25 cellular contexts compared by ENCODE assay signal in genomic region chr4:183842134-183842838, GRCh38.
"Had no signal": no experiment of that assay in that cellular context is flagged by ENCODE, and none has a peak within 500 bp of the region (broad histone marks: within the 10 kb centered on the region; RNA-seq: fewer than 3 reads in every experiment).

No MANE protein-coding gene starts in this region.

- H3K4me1 ChIP-seq: foreskin keratinocyte, lower lobe of right lung, psoas muscle, thyroid gland, vagina had no signal

- H3K4me3 ChIP-seq: gastroesophageal sphincter, heart left ventricle, lower lobe of right lung, ovary, psoas muscle, skin epidermis, spleen, thyroid gland, vagina had no signal

- H3K9me3 ChIP-seq: lower lobe of right lung, ovary, psoas muscle, thyroid gland, vagina had no signal

- DNase-seq: effector CD8-positive, alpha-beta T cell; endodermal cell; foreskin keratinocyte; heart left ventricle; hippocampal formation; left cardiac atrium; left ventricle myocardium superior; lower lobe of right lung; natural killer cell; occipital lobe; ovary; posterior cingulate gyrus; psoas muscle; right cardiac atrium; spleen; stimulated activated CD4-positive, alpha-beta T cell treated with anti-CD3 and anti-CD28 coated beads, Interleukin-4, amount 100 ng/mL, for 4 hours; stimulated activated naive CD8-positive, alpha-beta T cell treated with anti-CD3 and anti-CD28 coated beads, Interleukin-15, Interleukin-2, amounts not matched to agents 100 U/mL and 50 U/mL, for 24 hours; thyroid gland; trophoblast cell had no signal

- H3K27ac ChIP-seq: epithelial cell of prostate, foreskin keratinocyte, gastroesophageal sphincter, lower lobe of right lung, ovary, psoas muscle, skin epidermis, spleen, thyroid gland, vagina had no signal

- H3K27me3 ChIP-seq: heart left ventricle, ovary, thyroid gland, vagina had no signal

- ATAC-seq: esophagus mucosa; foreskin keratinocyte; gastroesophageal sphincter; lower lobe of right lung; natural killer cell; psoas muscle; stimulated activated memory B cell treated with anti-CD40 and anti-IgM and Interleukin-4, amounts not matched to agents 10 μg/mL and 1 μg/mL and 100 μg/mL, for 72 hours; stimulated activated naive CD8-positive, alpha-beta T cell treated with anti-CD3 and anti-CD28 coated beads, Interleukin-15, Interleukin-2, amounts not matched to agents 100 U/mL and 50 U/mL, for 24 hours had no signal

- H3K36me3 ChIP-seq: gastroesophageal sphincter, heart left ventricle, lower lobe of right lung, ovary, spleen, thyroid gland, vagina had no signal
